In genomic region chr9:15096959-15097358, GRCh38 we compare ENCODE assay signal across 29 cellular contexts.
DNase-seq lines count a peak whose midpoint lies in the region; ATAC-seq, FAIRE-seq and TF ChIP-seq lines count a peak whose summit lies in the region.
"Had no signal": no experiment of that assay in that cellular context is flagged by ENCODE, and none has a peak within 500 bp of the region (broad histone marks: within the 10 kb centered on the region; RNA-seq: fewer than 3 reads in every experiment).

No MANE protein-coding gene starts in this region.

- DNase-seq in A549 (ENCODE audit: low read depth in 1 of 2, low spot score in 1 of 2): no peak
- no peak for DNase-seq in HFFc6
- no peak for DNase-seq in chondrocyte (ENCODE audit: low spot score)
- DNase-seq in hepatocyte (ENCODE audit: low spot score): no peak
- DNase-seq in SJCRH30: no peak
- DNase-seq in activated naive CD8-positive, alpha-beta T cell treated with anti-CD3 and anti-CD28 coated beads for 36 hours: no peak
- DNase-seq: AML-193; CD4-positive, alpha-beta T cell; COR-L47; DMS79; EL; GDM1; KBM-7; MV-4-11; NCI-H1105; NCI-H1436 treated with DMSO at 0.1 percent for 48 hours; NCI-H1930; NCI-H446; NCI-H524 treated with DMSO at 0.1 percent for 48 hours; NCI-H82; Peyer's patch; SHP77 treated with DMSO at 0.1 percent for 48 hours had no signal

- no peak for TF ChIP-seq POLR2A in A549 (IDR thresholded peaks at IDR 0.05; ENCODE audit: low read length)

- peak overlapping the region; percentile 1 for H2AFZ ChIP-seq in hepatocyte
- H2AFZ ChIP-seq: GM23338 had no signal

- FAIRE-seq in A549 (lab: Jason Lieb, UNC): peak; percentile 7
- FAIRE-seq: GM12891 had no signal

- H3K9me3 Mint-ChIP-seq in HFFc6: peaks cover 5% of the 10 kb centered on the region; the same call in 1 of the 2 replicates
- H3K9me3 Mint-ChIP-seq in chondrocyte (ENCODE audit: low read depth): peaks cover 7% of the 10 kb centered on the region
- H3K9me3 Mint-ChIP-seq in activated naive CD8-positive, alpha-beta T cell treated with anti-CD3 and anti-CD28 coated beads for 36 hours: no peaks in the 10 kb centered on the region
- H3K9me3 Mint-ChIP-seq: CD4-positive, alpha-beta T cell had no signal

- H3K36me3 ChIP-seq in hepatocyte (replicated peaks; ENCODE audit: insufficient read depth, low read depth) (no peaks in the 10 kb centered on the region), SJCRH30 (no peaks in the 10 kb centered on the region)
- H3K36me3 ChIP-seq: BLaER1 treated with 17β-estradiol and CSF1 and Interleukin-3, amounts not matched to agents 10 nM and 100 nM; HAP-1; Peyer's patch had no signal

- POLR2A ChIA-PET in A549 (lab: Yijun Ruan, JAX): no interaction called here

- TF ChIP-seq RAD21 in A549 (conservative IDR thresholded peaks at IDR 0.05 in 1 of 2, IDR thresholded peaks at IDR 0.05 in 1 of 2): no peak

- no peaks in the 10 kb centered on the region for H3K36me3 Mint-ChIP-seq in HFFc6 (ENCODE audit: low read depth)
- H3K36me3 Mint-ChIP-seq in chondrocyte (ENCODE audit: low read depth): peaks cover 2% of the 10 kb centered on the region
- H3K36me3 Mint-ChIP-seq in activated naive CD8-positive, alpha-beta T cell treated with anti-CD3 and anti-CD28 coated beads for 36 hours: no peaks in the 10 kb centered on the region

- no peaks in the 10 kb centered on the region for H3K9me2 ChIP-seq in hepatocyte (replicated peaks; ENCODE audit: insufficient read depth)

- H3K4me3 ChIP-seq in A549 (no peak overlapping the region), hepatocyte (no peak overlapping the region), SJCRH30 (no peak overlapping the region)
- H3K4me3 ChIP-seq: BLaER1 treated with 17β-estradiol and CSF1 and Interleukin-3, amounts not matched to agents 10 nM and 100 nM; GM23338; HAP-1; Peyer's patch; SK-N-MC had no signal

- H3K4me1 ChIP-seq in A549: no peaks in the 10 kb centered on the region
- H3K4me1 ChIP-seq in hepatocyte (ENCODE audit: insufficient read depth): peaks cover 22% of the 10 kb centered on the region
- H3K4me1 ChIP-seq in SJCRH30: no peaks in the 10 kb centered on the region
- H3K4me1 ChIP-seq: BLaER1 treated with 17β-estradiol and CSF1 and Interleukin-3, amounts not matched to agents 10 nM and 100 nM; HAP-1; Peyer's patch had no signal

- H3K9me3 ChIP-seq in A549 (no peaks in the 10 kb centered on the region; the same call in 2 of the 3 replicates), hepatocyte (ENCODE audit: low read depth) (no peaks in the 10 kb centered on the region), SJCRH30 (replicated peaks) (no peaks in the 10 kb centered on the region)
- H3K9me3 ChIP-seq: BLaER1 treated with 17β-estradiol and CSF1 and Interleukin-3, amounts not matched to agents 10 nM and 100 nM; HAP-1; Peyer's patch had no signal

- TF ChIP-seq CTCF in A549 (IDR thresholded peaks at IDR 0.05) (no peak), HFFc6 (IDR thresholded peaks at IDR 0.05) (peak; percentile 30; the same call in 1 of the 2 replicates), chondrocyte (IDR thresholded peaks at IDR 0.05) (peak; percentile 23), hepatocyte (IDR thresholded peaks at IDR 0.05; ENCODE audit: poor library complexity) (no peak)

- CTCF ChIA-PET in A549 (lab: Yijun Ruan, JAX): no interaction called here

- no peak overlapping the region for H3K4me2 ChIP-seq in A549
- no peak overlapping the region for H3K4me2 ChIP-seq in hepatocyte
- H3K4me2 ChIP-seq: BLaER1 treated with 17β-estradiol and CSF1 and Interleukin-3, amounts not matched to agents 10 nM and 100 nM; GM23338 had no signal

- H3K4me1 Mint-ChIP-seq in HFFc6 (ENCODE audit: low read depth) (no peaks in the 10 kb centered on the region), chondrocyte (ENCODE audit: low read depth) (no peaks in the 10 kb centered on the region)
- H3K4me1 Mint-ChIP-seq in activated naive CD8-positive, alpha-beta T cell treated with anti-CD3 and anti-CD28 coated beads for 36 hours: no peaks in the 10 kb centered on the region
- H3K4me1 Mint-ChIP-seq: GM23338 had no signal

- no peak overlapping the region for H3K27ac ChIP-seq in A549
- no peak overlapping the region for H3K27ac ChIP-seq in hepatocyte
- H3K27ac ChIP-seq in SJCRH30: no peak overlapping the region
- H3K27ac ChIP-seq: BLaER1 treated with 17β-estradiol and CSF1 and Interleukin-3, amounts not matched to agents 10 nM and 100 nM; Peyer's patch; SK-N-MC had no signal

- H3K4me3 Mint-ChIP-seq in HFFc6 (no peak overlapping the region), chondrocyte (ENCODE audit: unreplicated experiment) (no peak overlapping the region)
- no peak overlapping the region for H3K4me3 Mint-ChIP-seq in activated naive CD8-positive, alpha-beta T cell treated with anti-CD3 and anti-CD28 coated beads for 36 hours
- H3K4me3 Mint-ChIP-seq: CD4-positive, alpha-beta T cell; GM23338 had no signal

- H3K27me3 ChIP-seq in hepatocyte: no peaks in the 10 kb centered on the region
- no peaks in the 10 kb centered on the region for H3K27me3 ChIP-seq in SJCRH30
- H3K27me3 ChIP-seq: BLaER1 treated with 17β-estradiol and CSF1 and Interleukin-3, amounts not matched to agents 10 nM and 100 nM; Peyer's patch had no signal

- H3K27ac Mint-ChIP-seq in HFFc6 (no peak overlapping the region), chondrocyte (ENCODE audit: unreplicated experiment) (no peak overlapping the region)
- H3K27ac Mint-ChIP-seq in activated naive CD8-positive, alpha-beta T cell treated with anti-CD3 and anti-CD28 coated beads for 36 hours: no peak overlapping the region
- H3K27ac Mint-ChIP-seq: CD4-positive, alpha-beta T cell; GM23338 had no signal

- H3K27me3 Mint-ChIP-seq in HFFc6 (ENCODE audit: insufficient read depth) (no peaks in the 10 kb centered on the region; the same call in 1 of the 2 replicates), chondrocyte (ENCODE audit: low read depth) (peaks cover 2% of the 10 kb centered on the region)
- peaks cover 9% of the 10 kb centered on the region for H3K27me3 Mint-ChIP-seq in activated naive CD8-positive, alpha-beta T cell treated with anti-CD3 and anti-CD28 coated beads for 36 hours

- no peak for TF ChIP-seq EP300 in A549 (IDR thresholded peaks at IDR 0.05)

- WGBS in A549 (ENCODE audit: missing lambda C conversion rate): 19% methylated on average over 2 of the region's 2 CpGs
- WGBS in hepatocyte (ENCODE audit: low lambda C conversion rate, missing lambda C conversion rate): 57% methylated on average over 2 of the region's 2 CpGs

- no peaks in the 10 kb centered on the region for H4K20me1 ChIP-seq in hepatocyte (ENCODE audit: insufficient read depth, poor library complexity, severe bottlenecking)
- H4K20me1 ChIP-seq: BLaER1 treated with 17β-estradiol and CSF1 and Interleukin-3, amounts not matched to agents 10 nM and 100 nM had no signal

- H3K79me2 ChIP-seq in hepatocyte: no peaks in the 10 kb centered on the region

- peak; percentile 53 to 71; a peak in 4 of 6 replicates for ATAC-seq in A549
- ATAC-seq in GM21529 (IDR thresholded peaks at IDR 0.05; ENCODE audit: unreplicated experiment): no peak
- ATAC-seq in HG03460 (IDR thresholded peaks at IDR 0.05; ENCODE audit: unreplicated experiment): no peak
- ATAC-seq: GM23338 had no signal

TF ChIP-seq in A549, 52 proteins besides CTCF, POLR2A, EP300 and RAD21:
- no peak for TF ChIP-seq MAX (IDR thresholded peaks at IDR 0.05)
- no peak for TF ChIP-seq KDM1A (IDR thresholded peaks at IDR 0.05; ENCODE audit: low read depth)
- TF ChIP-seq, protein P1, sequence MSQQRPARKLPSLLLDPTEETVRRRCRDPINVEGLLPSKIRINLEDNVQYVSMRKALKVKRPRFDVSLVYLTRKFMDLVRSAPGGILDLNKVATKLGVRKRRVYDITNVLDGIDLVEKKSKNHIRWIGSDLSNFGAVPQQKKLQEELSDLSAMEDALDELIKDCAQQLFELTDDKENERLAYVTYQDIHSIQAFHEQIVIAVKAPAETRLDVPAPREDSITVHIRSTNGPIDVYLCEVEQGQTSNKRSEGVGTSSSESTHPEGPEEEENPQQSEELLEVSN (IDR thresholded peaks at IDR 0.05; ENCODE audit: borderline replicate concordance, low read depth): no peak
- no peak for TF ChIP-seq CHD4 (IDR thresholded peaks at IDR 0.05; ENCODE audit: borderline replicate concordance)

Comparison
In these comparisons a context has a peak if more than half of its experiments do, and no peak if none do; other contexts are left out.
1. ATAC-seq: peak in A549 (2 of 2); none in GM21529 (single experiment) and HG03460 (single experiment).
2. CTCF ChIP-seq: peak in HFFc6 (single experiment) and chondrocyte (single experiment); none in A549 (single experiment) and hepatocyte (single experiment).